ENCODE assay signal across 1 cellular context in the genomic region with DNA sequence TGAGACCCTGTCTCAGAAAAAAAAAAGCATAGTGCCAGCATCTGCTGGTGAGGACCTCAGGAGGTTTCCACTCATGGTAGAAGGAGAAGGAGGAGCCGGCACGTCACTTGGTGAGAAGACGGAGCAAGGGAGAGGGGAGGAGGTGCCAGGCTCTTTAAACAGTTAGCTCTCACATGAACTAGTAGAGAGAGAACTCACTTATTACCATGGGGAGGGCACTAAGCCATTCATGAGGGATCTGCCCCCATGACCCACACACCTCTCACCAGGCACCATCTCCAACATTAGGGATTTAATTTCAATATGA.
TF ChIP-seq lines count a peak whose summit lies in the region.

No MANE protein-coding gene starts in this region.

TF ChIP-seq in GM12878, 131 proteins besides CTCF, POLR2A, EP300 and RAD21 (continued from another document):
- no peak for TF ChIP-seq CEBPZ (IDR thresholded peaks at IDR 0.05; ENCODE audit: low read depth, low read length)
- no peak for TF ChIP-seq SIN3A (IDR thresholded peaks at IDR 0.05; ENCODE audit: low read depth, low read length)
- TF ChIP-seq IKZF1 (conservative IDR thresholded peaks at IDR 0.05): no peak
- TF ChIP-seq NR2F1 (conservative IDR thresholded peaks at IDR 0.05): no peak
- TF ChIP-seq PAX8 (IDR thresholded peaks at IDR 0.05): no peak
- no peak for TF ChIP-seq ELK1 (IDR thresholded peaks at IDR 0.05; ENCODE audit: low read depth, low read length)
- no peak for TF ChIP-seq NR2C2 (IDR thresholded peaks at IDR 0.05; ENCODE audit: borderline replicate concordance, control insufficient read depth, insufficient read length, low read depth)
- no peak for TF ChIP-seq RB1 (IDR thresholded peaks at IDR 0.05; ENCODE audit: borderline replicate concordance)
- no peak for TF ChIP-seq NBN (IDR thresholded peaks at IDR 0.05)
- no peak for TF ChIP-seq ZNF207 (IDR thresholded peaks at IDR 0.05; ENCODE audit: borderline replicate concordance)
